In genomic region chr14:67358914-67359313, GRCh38 we compare ENCODE assay signal across 8 cellular contexts. TPM values are rescaled to one million over a fixed set of nuclear protein-coding genes. Genes with fewer than 3 reads are reported as not detected.
DNase-seq lines count a peak whose midpoint lies in the region; TF ChIP-seq lines count a peak whose summit lies in the region.

No MANE protein-coding gene starts in this region.

- peaks cover 61% of the 10 kb centered on the region for H3K4me1 ChIP-seq in suprapubic skin

- peak overlapping the region; percentile 92 for H3K4me3 Mint-ChIP-seq in activated T-helper 1 cell treated with anti-CD3 and anti-CD28 coated beads, Interleukin-12 subunit alpha, Interleukin-12 subunit beta, Interleukin-2, Interleukin-4 antibody, amounts not matched to agents 30 ng/mL and 10 ng/mL and 1 ng/mL, durations not matched to agents 14 hours and 24 hours and 36 hours

- peak overlapping the region; percentile 97 for H3K27ac Mint-ChIP-seq in activated T-helper 1 cell treated with anti-CD3 and anti-CD28 coated beads, Interleukin-12 subunit alpha, Interleukin-12 subunit beta, Interleukin-2, Interleukin-4 antibody, amounts not matched to agents 30 ng/mL and 10 ng/mL and 1 ng/mL, durations not matched to agents 14 hours and 24 hours and 36 hours

- TF ChIP-seq EP300 in suprapubic skin (IDR thresholded peaks at IDR 0.05) = no peak

- DNase-seq in GM12864 (ENCODE audit: low read depth) (no peak), iPS-NIHi7 (ENCODE audit: extremely low spot score) (peak; percentile 20), suprapubic skin (ENCODE audit: low spot score in 2 of 2) (no peak), islet precursor cell (no peak), HPDE6-E6E7 (ENCODE audit: extremely low spot score) (no peak)
- DNase-seq in activated T-helper 1 cell treated with anti-CD3 and anti-CD28 coated beads, Interleukin-12 subunit alpha, Interleukin-12 subunit beta, Interleukin-2, Interleukin-4 antibody, amounts not matched to agents 30 ng/mL and 10 ng/mL and 1 ng/mL, durations not matched to agents 14 hours and 24 hours and 36 hours (ENCODE audit: low spot score) = no peak
- DNase-seq in stimulated activated CD4-positive, alpha-beta T cell treated with anti-CD3 and anti-CD28 coated beads, Interleukin-12 subunit alpha, Interleukin-12 subunit beta, amount 100 ng/mL, for 4 hours = no peak

- no peak for TF ChIP-seq CTCF in 22Rv1 (IDR thresholded peaks at IDR 0.05)
- TF ChIP-seq CTCF in GM12864 (IDR thresholded peaks at IDR 0.05; ENCODE audit: low read depth, low read length, missing control alignments) = no peak
- TF ChIP-seq CTCF in suprapubic skin (IDR thresholded peaks at IDR 0.05) = no peak

- peaks cover 3% of the 10 kb centered on the region for H3K36me3 ChIP-seq in suprapubic skin

- 3% methylated on average over 10 of the region's 10 CpGs for WGBS in suprapubic skin

- H3K27ac ChIP-seq in 22Rv1 = peak overlapping the region; percentile 86
- H3K27ac ChIP-seq in suprapubic skin = peak overlapping the region; percentile 94

- no peaks in the 10 kb centered on the region for H3K27me3 ChIP-seq in suprapubic skin

- no peaks in the 10 kb centered on the region for H3K9me3 ChIP-seq in suprapubic skin

- H3K36me3 Mint-ChIP-seq in activated T-helper 1 cell treated with anti-CD3 and anti-CD28 coated beads, Interleukin-12 subunit alpha, Interleukin-12 subunit beta, Interleukin-2, Interleukin-4 antibody, amounts not matched to agents 30 ng/mL and 10 ng/mL and 1 ng/mL, durations not matched to agents 14 hours and 24 hours and 36 hours (ENCODE audit: low read depth) = peaks cover 23% of the 10 kb centered on the region

- H3K4me3 ChIP-seq in GM12864 (ENCODE audit: low read depth, low read length) (peak overlapping the region; percentile 71), suprapubic skin (peak overlapping the region; percentile 91)

- intact Hi-C loops in activated T-helper 1 cell treated with anti-CD3 and anti-CD28 coated beads, Interleukin-12 subunit alpha, Interleukin-12 subunit beta, Interleukin-2, Interleukin-4 antibody, amounts not matched to agents 30 ng/mL and 10 ng/mL and 1 ng/mL, durations not matched to agents 14 hours and 24 hours and 36 hours (cut with micrococcal nuclease) = loop anchor here (1.0 to 10.0 kb wide), 3 partner anchors 118 to 744 kb away; partner anchors contain the start of genes ARG2 and PALS1

- no peak for TF ChIP-seq POLR2A in suprapubic skin (IDR thresholded peaks at IDR 0.05)

- no peaks in the 10 kb centered on the region for H3K9me3 Mint-ChIP-seq in activated T-helper 1 cell treated with anti-CD3 and anti-CD28 coated beads, Interleukin-12 subunit alpha, Interleukin-12 subunit beta, Interleukin-2, Interleukin-4 antibody, amounts not matched to agents 30 ng/mL and 10 ng/mL and 1 ng/mL, durations not matched to agents 14 hours and 24 hours and 36 hours

- H3K27me3 Mint-ChIP-seq in activated T-helper 1 cell treated with anti-CD3 and anti-CD28 coated beads, Interleukin-12 subunit alpha, Interleukin-12 subunit beta, Interleukin-2, Interleukin-4 antibody, amounts not matched to agents 30 ng/mL and 10 ng/mL and 1 ng/mL, durations not matched to agents 14 hours and 24 hours and 36 hours (ENCODE audit: insufficient read depth) = no peaks in the 10 kb centered on the region

- H3K4me1 Mint-ChIP-seq in activated T-helper 1 cell treated with anti-CD3 and anti-CD28 coated beads, Interleukin-12 subunit alpha, Interleukin-12 subunit beta, Interleukin-2, Interleukin-4 antibody, amounts not matched to agents 30 ng/mL and 10 ng/mL and 1 ng/mL, durations not matched to agents 14 hours and 24 hours and 36 hours (ENCODE audit: low read depth) = peaks cover 72% of the 10 kb centered on the region

RNA-seq across cellular contexts. Expression of gene ATP6V1D, which starts 0.7 kb away (rescaled TPM):
- 29.1 and 30.8 TPM in 2 replicates for total RNA-seq in activated T-helper 1 cell treated with anti-CD3 and anti-CD28 coated beads, Interleukin-12 subunit alpha, Interleukin-12 subunit beta, Interleukin-2, Interleukin-4 antibody, amounts not matched to agents 30 ng/mL and 10 ng/mL and 1 ng/mL, durations not matched to agents 14 hours and 24 hours and 36 hours
- total RNA-seq in suprapubic skin = 100 to 1,000 TPM in 1 of 4 donors, 10 to 100 TPM in 3; 61.0 to 100 (median 83.1) TPM

RNA-seq across cellular contexts. Expression of gene EIF2S1, which starts 1.2 kb away (rescaled TPM):
- total RNA-seq in activated T-helper 1 cell treated with anti-CD3 and anti-CD28 coated beads, Interleukin-12 subunit alpha, Interleukin-12 subunit beta, Interleukin-2, Interleukin-4 antibody, amounts not matched to agents 30 ng/mL and 10 ng/mL and 1 ng/mL, durations not matched to agents 14 hours and 24 hours and 36 hours = 234 and 245 TPM in 2 replicates
- 10 to 100 TPM; 54.1 to 89.9 (median 60.1) TPM for total RNA-seq in suprapubic skin

RNA-seq across cellular contexts. Expression of gene PLEK2, which starts 53.1 kb away (rescaled TPM):
- 0.57 and 1.5 TPM in 2 replicates for total RNA-seq in activated T-helper 1 cell treated with anti-CD3 and anti-CD28 coated beads, Interleukin-12 subunit alpha, Interleukin-12 subunit beta, Interleukin-2, Interleukin-4 antibody, amounts not matched to agents 30 ng/mL and 10 ng/mL and 1 ng/mL, durations not matched to agents 14 hours and 24 hours and 36 hours
- total RNA-seq in suprapubic skin = 10 to 100 TPM; 18.1 to 39.7 (median 24.7) TPM
